ENCODE assay signal across 8 cellular contexts in genomic region chr1:159924025-159924790, GRCh38. TPM values are rescaled to one million over a fixed set of nuclear protein-coding genes. Genes with fewer than 3 reads are reported as not detected.
DNase-seq lines count a peak whose midpoint lies in the region; ATAC-seq lines count a peak whose summit lies in the region.

No MANE protein-coding gene starts in this region.

- peak overlapping the region; percentile 95 for H3K27ac Mint-ChIP-seq in activated T-cell treated with anti-CD3 and anti-CD28 coated beads, Interleukin-2, amount 50 U/mL, for 24 hours

- peaks cover 10% of the 10 kb centered on the region; the same call in 1 of the 2 replicates for H3K36me3 ChIP-seq in ACC112 (ENCODE audit: insufficient read depth, low read length)

- H3K27ac ChIP-seq in ACC112 (ENCODE audit: low read depth, low read length), result peak overlapping the region; percentile 98

- H3K4me3 Mint-ChIP-seq in activated T-cell treated with anti-CD3 and anti-CD28 coated beads, Interleukin-2, amount 50 U/mL, for 24 hours, result peak overlapping the region; percentile 87

- H3K36me3 Mint-ChIP-seq in activated T-cell treated with anti-CD3 and anti-CD28 coated beads, Interleukin-2, amount 50 U/mL, for 24 hours (ENCODE audit: low read depth), result peaks cover 59% of the 10 kb centered on the region

- ATAC-seq in GM19035 (IDR thresholded peaks at IDR 0.05; ENCODE audit: unreplicated experiment) (peak; percentile 12), esophagus mucosa (peak; percentile 67)

- H3K4me3 ChIP-seq in ACC112 (ENCODE audit: low read depth, low read length), result peak overlapping the region; percentile 76

- peaks cover 61% of the 10 kb centered on the region for H3K4me1 Mint-ChIP-seq in activated T-cell treated with anti-CD3 and anti-CD28 coated beads, Interleukin-2, amount 50 U/mL, for 24 hours (ENCODE audit: low read depth)

- H2AFZ ChIP-seq in ACC112 (ENCODE audit: low read length, unreplicated experiment), result no peak overlapping the region

- H3K79me2 ChIP-seq in ACC112 (ENCODE audit: control insufficient read depth, insufficient read depth, low read length, unreplicated experiment), result peaks cover 56% of the 10 kb centered on the region

- H3K27me3 ChIP-seq in ACC112 (ENCODE audit: insufficient read depth, low read length), result no peaks in the 10 kb centered on the region

- no peaks in the 10 kb centered on the region for H3K27me3 Mint-ChIP-seq in activated T-cell treated with anti-CD3 and anti-CD28 coated beads, Interleukin-2, amount 50 U/mL, for 24 hours

- DNase-seq in NCI-H748 (lab: John Stamatoyannopoulos, UW; ENCODE audit: unreplicated experiment), result peak; percentile 80
- peak; percentile 76 for DNase-seq in activated T-cell treated with anti-CD3 and anti-CD28 coated beads, Interleukin-2, amount 50 U/mL, for 24 hours
- DNase-seq in myocyte (ENCODE audit: low read depth), result peak; percentile 87
- peak; percentile 69 for DNase-seq in stimulated activated naive CD4-positive, alpha-beta T cell treated with Interleukin-2 at 50 U/mL for 16 hours (lab: John Stamatoyannopoulos, UW)
- DNase-seq in NCI-H1105 treated with DMSO at 0.1 percent for 48 hours (lab: John Stamatoyannopoulos, UW), result no peak

- no peaks in the 10 kb centered on the region for H3K9me3 Mint-ChIP-seq in activated T-cell treated with anti-CD3 and anti-CD28 coated beads, Interleukin-2, amount 50 U/mL, for 24 hours

- H3K4me1 ChIP-seq in ACC112 (ENCODE audit: control insufficient read depth, insufficient read depth, low read length, unreplicated experiment), result peaks cover 36% of the 10 kb centered on the region

RNA-seq across cellular contexts. Expression of gene TAGLN2, which starts 1.1 kb away (rescaled TPM):
- total RNA-seq in esophagus mucosa (406 TPM), myocyte (65.1 and 75.5 TPM in 2 replicates)
- 325 TPM for polyA plus RNA-seq in myocyte (2012)

RNA-seq across cellular contexts. Expression of gene IGSF9, which starts 21.2 kb away (rescaled TPM):
- total RNA-seq in esophagus mucosa (13.0 TPM), myocyte (0.16 TPM in 1 of 2 replicates, not detected in the other)
- polyA plus RNA-seq in myocyte (2012), result not detected

RNA-seq across cellular contexts. Expression of gene CFAP45, which starts 24.2 kb away (rescaled TPM):
- total RNA-seq in esophagus mucosa (1.5 TPM), myocyte (not detected in 2 replicates)
- polyA plus RNA-seq in myocyte (2012), result 0.47 TPM

RNA-seq across cellular contexts. Expression of gene SLAMF9, which starts 29.8 kb away (rescaled TPM):
- total RNA-seq in esophagus mucosa, result 0.28 TPM
- total RNA-seq in myocyte, result not detected in 2 replicates
- not detected for polyA plus RNA-seq in myocyte (2012)

Comparison
In these comparisons a context has a peak if more than half of its experiments do, and no peak if none do; other contexts are left out.
1. RNA of gene IGSF9, which starts 21.2 kb away (total RNA-seq): 13.0 TPM in esophagus mucosa (single experiment); 0.16 TPM in myocyte; every median in the first group is over 10 times any median in the second.